ENCODE assay signal across 1 cellular context in genomic region chr13:46526763-46527162, GRCh38.
A peak's percentile ranks its signal among the peaks of the same experiment; 100 is the strongest.
TF ChIP-seq lines count a peak whose summit lies in the region.

No MANE protein-coding gene starts in this region.

TF ChIP-seq in GM12878, 131 proteins besides CTCF, POLR2A, EP300 and RAD21 (continued from another document):
- TF ChIP-seq, protein P1, sequence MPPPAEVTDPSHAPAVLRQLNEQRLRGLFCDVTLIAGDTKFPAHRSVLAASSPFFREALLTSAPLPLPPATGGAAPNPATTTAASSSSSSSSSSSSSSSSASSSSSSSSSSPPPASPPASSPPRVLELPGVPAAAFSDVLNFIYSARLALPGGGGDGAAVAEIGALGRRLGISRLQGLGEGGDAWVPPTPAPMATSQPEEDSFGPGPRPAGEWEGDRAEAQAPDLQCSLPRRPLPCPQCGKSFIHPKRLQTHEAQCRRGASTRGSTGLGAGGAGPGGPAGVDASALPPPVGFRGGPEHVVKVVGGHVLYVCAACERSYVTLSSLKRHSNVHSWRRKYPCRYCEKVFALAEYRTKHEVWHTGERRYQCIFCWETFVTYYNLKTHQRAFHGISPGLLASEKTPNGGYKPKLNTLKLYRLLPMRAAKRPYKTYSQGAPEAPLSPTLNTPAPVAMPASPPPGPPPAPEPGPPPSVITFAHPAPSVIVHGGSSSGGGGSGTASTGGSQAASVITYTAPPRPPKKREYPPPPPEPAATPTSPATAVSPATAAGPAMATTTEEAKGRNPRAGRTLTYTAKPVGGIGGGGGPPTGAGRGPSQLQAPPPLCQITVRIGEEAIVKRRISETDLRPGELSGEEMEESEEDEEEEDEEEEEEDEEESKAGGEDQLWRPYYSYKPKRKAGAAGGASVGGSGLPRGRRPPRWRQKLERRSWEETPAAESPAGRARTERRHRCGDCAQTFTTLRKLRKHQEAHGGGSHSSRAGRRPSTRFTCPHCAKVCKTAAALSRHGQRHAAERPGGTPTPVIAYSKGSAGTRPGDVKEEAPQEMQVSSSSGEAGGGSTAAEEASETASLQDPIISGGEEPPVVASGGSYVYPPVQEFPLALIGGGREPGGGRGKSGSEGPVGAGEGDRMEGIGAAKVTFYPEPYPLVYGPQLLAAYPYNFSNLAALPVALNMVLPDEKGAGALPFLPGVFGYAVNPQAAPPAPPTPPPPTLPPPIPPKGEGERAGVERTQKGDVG (CRISPR knock-in tag; IDR thresholded peaks at IDR 0.05) = no peak
- TF ChIP-seq RCOR1 (conservative IDR thresholded peaks at IDR 0.05; ENCODE audit: low read depth, low read length) = no peak
- no peak for TF ChIP-seq RFX5 (IDR thresholded peaks at IDR 0.05; ENCODE audit: low read depth, low read length)
- TF ChIP-seq POLR2AphosphoS5 (IDR thresholded peaks at IDR 0.05; ENCODE audit: low read length) = no peak
- TF ChIP-seq E4F1 (IDR thresholded peaks at IDR 0.05; ENCODE audit: borderline replicate concordance, partially characterized antibody) = no peak
- TF ChIP-seq CUX1 (IDR thresholded peaks at IDR 0.05; ENCODE audit: insufficient replicate concordance, low read depth, low read length) = no peak
- no peak for TF ChIP-seq SPI1 (IDR thresholded peaks at IDR 0.05; ENCODE audit: borderline replicate concordance, insufficient read depth, low read depth, low read length)
- no peak for TF ChIP-seq SREBF1 (IDR thresholded peaks at IDR 0.05; ENCODE audit: low read length)
- TF ChIP-seq CBX3 (IDR thresholded peaks at IDR 0.05; ENCODE audit: borderline replicate concordance, low read depth) = no peak
- TF ChIP-seq ETV6 (conservative IDR thresholded peaks at IDR 0.05 in 1 of 2, IDR thresholded peaks at IDR 0.05 in 1 of 2; ENCODE audit: borderline replicate concordance in 1 of 2, low read depth in 1 of 2) = no peak
- peak; percentile 41 to 71; a peak in 3 of 4 replicates for TF ChIP-seq IKZF2 (IDR thresholded peaks at IDR 0.05)
- TF ChIP-seq CREM (IDR thresholded peaks at IDR 0.05; ENCODE audit: low read depth) = 0 out of 2 replicates have a peak, but pooled peaks have one; percentile 17
- no peak for TF ChIP-seq ZNF622 (IDR thresholded peaks at IDR 0.05)
- TF ChIP-seq GABPA (IDR thresholded peaks at IDR 0.05; ENCODE audit: low read depth) = no peak
- TF ChIP-seq STAT3 (IDR thresholded peaks at IDR 0.05; ENCODE audit: low read depth, low read length) = no peak
- peak; percentile 70 for TF ChIP-seq ATF7 (IDR thresholded peaks at IDR 0.05; ENCODE audit: low read depth)
- TF ChIP-seq YBX1 (IDR thresholded peaks at IDR 0.05) = no peak
- TF ChIP-seq CHD1 (IDR thresholded peaks at IDR 0.05; ENCODE audit: low read depth, low read length) = no peak
- TF ChIP-seq ATF2 (IDR thresholded peaks at IDR 0.05; ENCODE audit: low read length) = peak; percentile 55; the same call in 1 of the 2 replicates
- 0 out of 2 replicates have a peak, but pooled peaks have one; percentile 9 for TF ChIP-seq RUNX3 (IDR thresholded peaks at IDR 0.05; ENCODE audit: low read length)
- TF ChIP-seq YY1 (IDR thresholded peaks at IDR 0.05; ENCODE audit: low read depth, low read length) = peak; percentile 59
- peak; percentile 46; the same call in 1 of the 2 replicates for TF ChIP-seq MTA2 (IDR thresholded peaks at IDR 0.05; ENCODE audit: low read depth)
- no peak for TF ChIP-seq BMI1 (IDR thresholded peaks at IDR 0.05; ENCODE audit: borderline replicate concordance)
- peak; percentile 53; the same call in 1 of the 2 replicates for TF ChIP-seq NFIC (IDR thresholded peaks at IDR 0.05; ENCODE audit: low read depth, low read length)
- TF ChIP-seq TCF7 (IDR thresholded peaks at IDR 0.05; ENCODE audit: borderline replicate concordance) = no peak
- no peak for TF ChIP-seq HDGF (IDR thresholded peaks at IDR 0.05)
